In genomic region chr10:131577786-131578471, GRCh38 we compare ENCODE assay signal across 20 cellular contexts.
A peak's percentile ranks its signal among the peaks of the same experiment; 100 is the strongest.
DNase-seq lines count a peak whose midpoint lies in the region; ATAC-seq and TF ChIP-seq lines count a peak whose summit lies in the region.
"Had no signal": no experiment of that assay in that cellular context is flagged by ENCODE, and none has a peak within 500 bp of the region (broad histone marks: within the 10 kb centered on the region; RNA-seq: fewer than 3 reads in every experiment).

No MANE protein-coding gene starts in this region.

- H3K9me3 ChIP-seq in osteoblast (ENCODE audit: low read depth, low read length) (no peaks in the 10 kb centered on the region), upper lobe of right lung (no peaks in the 10 kb centered on the region)

- intact Hi-C loops in upper lobe of right lung (cut with DNase I): no loop called here

- no peak overlapping the region for H3K27ac Mint-ChIP-seq in activated CD8-positive, alpha-beta memory T cell treated with anti-CD3 and anti-CD28 coated beads, Interleukin-2, amount 10 ng/mL, durations not matched to agents 7 days and 5 days
- H3K27ac Mint-ChIP-seq: B cell; CD4-positive, alpha-beta memory T cell had no signal

- H3K4me2 ChIP-seq in osteoblast (ENCODE audit: insufficient read depth, low read length): no peak overlapping the region

- H3K36me3 ChIP-seq in osteoblast (ENCODE audit: insufficient read depth, low read length) (no peaks in the 10 kb centered on the region), upper lobe of right lung (no peaks in the 10 kb centered on the region)

- H2AFZ ChIP-seq in osteoblast (ENCODE audit: low read length): no peak overlapping the region
- H2AFZ ChIP-seq: GM23248 had no signal

- no peaks in the 10 kb centered on the region for H3K27me3 ChIP-seq in osteoblast (ENCODE audit: insufficient read depth, low read length)
- no peaks in the 10 kb centered on the region for H3K27me3 ChIP-seq in upper lobe of right lung

- TF ChIP-seq CTCF in osteoblast (IDR thresholded peaks at IDR 0.05; ENCODE audit: extremely low read depth, low read depth, low read length): no peak
- no peak for TF ChIP-seq CTCF in upper lobe of right lung (IDR thresholded peaks at IDR 0.05)

- DNase-seq in activated CD8-positive, alpha-beta memory T cell treated with anti-CD3 and anti-CD28 coated beads, Interleukin-2, amount 10 ng/mL, durations not matched to agents 7 days and 5 days: peak; percentile 34
- DNase-seq in ecto neural progenitor cell (ENCODE audit: low spot score) (peak; percentile 35), osteoblast (ENCODE audit: insufficient read length, low spot score, missing footprints) (peak; percentile 42), upper lobe of right lung (peak; percentile 44), HK-2 (ENCODE audit: unreplicated experiment) (no peak), NCI-H774 (lab: John Stamatoyannopoulos, UW) (no peak)
- DNase-seq in activated CD4-positive, CD25-positive, alpha-beta regulatory T cell treated with anti-CD3 and anti-CD28 coated beads, Interleukin-2, amount 50 U/mL, for 72 hours: no peak
- DNase-seq: Calu3; CD4-positive, alpha-beta memory T cell; GM23248; HCEC 1CT; IMR-90; Karpas-422; NCI-H1105; NCI-H1694 treated with DMSO at 0.1 percent for 48 hours; NCI-H226; NCI-H524 treated with DMSO at 0.1 percent for 48 hours; NK-92 treated with Interleukin-12 subunit alpha and Interleukin-12 subunit beta, amount 100 ng/mL, for 24 hours; SHP77 treated with DMSO at 0.1 percent for 48 hours had no signal

- no peaks in the 10 kb centered on the region for H3K4me1 Mint-ChIP-seq in activated CD8-positive, alpha-beta memory T cell treated with anti-CD3 and anti-CD28 coated beads, Interleukin-2, amount 10 ng/mL, durations not matched to agents 7 days and 5 days
- H3K4me1 Mint-ChIP-seq: B cell had no signal

- H3K4me3 ChIP-seq in osteoblast (ENCODE audit: insufficient read depth, low read length) (no peak overlapping the region), upper lobe of right lung (no peak overlapping the region)
- H3K4me3 ChIP-seq: GM23248 had no signal

- no peaks in the 10 kb centered on the region for H3K79me2 ChIP-seq in osteoblast (ENCODE audit: insufficient read depth, low read length)

- H3K27ac ChIP-seq in osteoblast (ENCODE audit: low read depth, low read length) (no peak overlapping the region), upper lobe of right lung (no peak overlapping the region)
- H3K27ac ChIP-seq: GM23248 had no signal

- no peak overlapping the region for H3K4me3 Mint-ChIP-seq in activated CD8-positive, alpha-beta memory T cell treated with anti-CD3 and anti-CD28 coated beads, Interleukin-2, amount 10 ng/mL, durations not matched to agents 7 days and 5 days
- H3K4me3 Mint-ChIP-seq: B cell had no signal

- no peaks in the 10 kb centered on the region for H3K27me3 Mint-ChIP-seq in activated CD8-positive, alpha-beta memory T cell treated with anti-CD3 and anti-CD28 coated beads, Interleukin-2, amount 10 ng/mL, durations not matched to agents 7 days and 5 days
- H3K27me3 Mint-ChIP-seq: B cell; CD4-positive, alpha-beta memory T cell had no signal

- no peaks in the 10 kb centered on the region for H3K36me3 Mint-ChIP-seq in activated CD8-positive, alpha-beta memory T cell treated with anti-CD3 and anti-CD28 coated beads, Interleukin-2, amount 10 ng/mL, durations not matched to agents 7 days and 5 days
- H3K36me3 Mint-ChIP-seq: CD4-positive, alpha-beta memory T cell had no signal

- H3K9me3 Mint-ChIP-seq in activated CD8-positive, alpha-beta memory T cell treated with anti-CD3 and anti-CD28 coated beads, Interleukin-2, amount 10 ng/mL, durations not matched to agents 7 days and 5 days (ENCODE audit: low read depth): no peaks in the 10 kb centered on the region

- CTCF ChIA-PET in activated CD8-positive, alpha-beta memory T cell treated with anti-CD3 and anti-CD28 coated beads, Interleukin-2, amount 10 ng/mL, durations not matched to agents 7 days and 5 days (lab: Charles Lee): no interaction called here

- H4K20me1 ChIP-seq in osteoblast (ENCODE audit: insufficient read depth, low read length): no peaks in the 10 kb centered on the region

- no peak for ATAC-seq in activated CD8-positive, alpha-beta memory T cell treated with anti-CD3 and anti-CD28 coated beads, Interleukin-2, amount 10 ng/mL, durations not matched to agents 7 days and 5 days
- no peak for ATAC-seq in upper lobe of right lung

- H3K4me1 ChIP-seq in osteoblast (ENCODE audit: insufficient read depth, low read length): no peaks in the 10 kb centered on the region
- no peaks in the 10 kb centered on the region for H3K4me1 ChIP-seq in upper lobe of right lung

Comparison
In these comparisons a context has a peak if more than half of its experiments do, and no peak if none do; other contexts are left out.
1. DNase-seq: peak in activated CD8-positive, alpha-beta memory T cell treated with anti-CD3 and anti-CD28 coated beads, Interleukin-2, amount 10 ng/mL, durations not matched to agents 7 days and 5 days (single experiment), ecto neural progenitor cell (single experiment), osteoblast (single experiment) and upper lobe of right lung (single experiment); none in activated CD4-positive, CD25-positive, alpha-beta regulatory T cell treated with anti-CD3 and anti-CD28 coated beads, Interleukin-2, amount 50 U/mL, for 72 hours (single experiment), HK-2 (single experiment) and NCI-H774 (single experiment).